17 cellular contexts compared by ENCODE assay signal in the genomic region with DNA sequence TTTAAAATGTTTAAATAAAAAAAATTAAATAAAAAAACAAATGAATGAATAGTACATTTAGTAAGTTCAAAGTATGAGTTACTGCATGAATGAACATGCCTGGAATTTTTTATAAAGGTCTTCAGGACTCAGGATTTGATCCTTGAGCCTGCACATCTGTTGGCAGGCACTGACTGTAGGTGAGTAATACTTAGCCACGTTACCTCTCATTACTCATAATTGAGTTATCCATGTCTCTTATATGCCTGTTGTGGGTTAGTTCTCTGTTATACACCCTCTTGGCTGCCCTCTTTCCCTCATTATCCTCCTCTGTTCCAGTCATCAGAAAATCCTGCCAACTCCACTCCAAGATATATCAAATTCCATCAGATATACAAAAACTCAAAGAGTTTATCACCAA.
DNase-seq lines count a peak whose midpoint lies in the region; ATAC-seq, FAIRE-seq and TF ChIP-seq lines count a peak whose summit lies in the region.
"Had no signal": no experiment of that assay in that cellular context is flagged by ENCODE, and none has a peak within 500 bp of the region (broad histone marks: within the 10 kb centered on the region; RNA-seq: fewer than 3 reads in every experiment).

No MANE protein-coding gene starts in this region.

- no peaks in the 10 kb centered on the region for H3K27me3 Mint-ChIP-seq in CD8-positive, alpha-beta T cell (ENCODE audit: low read depth)

- no peak for TF ChIP-seq CTCF in CD8-positive, alpha-beta T cell (IDR thresholded peaks at IDR 0.05)
- TF ChIP-seq CTCF in bronchial epithelial cell (IDR thresholded peaks at IDR 0.05; ENCODE audit: insufficient read depth, low read length, severe bottlenecking) (no peak), kidney epithelial cell (IDR thresholded peaks at IDR 0.05; ENCODE audit: insufficient read depth, low read length, poor library complexity, severe bottlenecking) (no peak), OCI-LY7 (conservative IDR thresholded peaks at IDR 0.05; ENCODE audit: low read length) (no peak)

- H2AFZ ChIP-seq in OCI-LY7 (ENCODE audit: low read length) = no peak overlapping the region

- no peaks in the 10 kb centered on the region for H3K27me3 ChIP-seq in CD8-positive, alpha-beta T cell (ENCODE audit: insufficient read depth, low read length)
- no peaks in the 10 kb centered on the region for H3K27me3 ChIP-seq in bronchial epithelial cell (ENCODE audit: control insufficient read depth, insufficient read depth, low read length)
- H3K27me3 ChIP-seq in kidney epithelial cell (ENCODE audit: control insufficient read depth, insufficient read depth, low read length) = no peaks in the 10 kb centered on the region
- H3K27me3 ChIP-seq: pancreas had no signal

- no peaks in the 10 kb centered on the region for H3K9me2 ChIP-seq in OCI-LY7 (ENCODE audit: insufficient read depth, low read length)

- peaks cover 41% of the 10 kb centered on the region for H3K4me1 ChIP-seq in CD8-positive, alpha-beta T cell (ENCODE audit: insufficient read depth, low read length)
- H3K4me1 ChIP-seq in OCI-LY7 (ENCODE audit: insufficient read depth, low read length, poor library complexity, severe bottlenecking) = no peaks in the 10 kb centered on the region
- H3K4me1 ChIP-seq: pancreas had no signal

- H3K4me2 ChIP-seq in OCI-LY7 (ENCODE audit: low read length) = no peak overlapping the region

- no peaks in the 10 kb centered on the region for H3K36me3 Mint-ChIP-seq in CD8-positive, alpha-beta T cell

- FAIRE-seq in bronchial epithelial cell (lab: Jason Lieb, UNC) = no peak
- FAIRE-seq: GM12878, islet of Langerhans, pancreas had no signal

- no peak for DNase-seq in CD8-positive, alpha-beta T cell
- DNase-seq in LHCN-M2 (ENCODE audit: low read depth) = peak; percentile 68
- DNase-seq in bronchial epithelial cell (ENCODE audit: low read depth) = peak; percentile 99
- peak; percentile 74 for DNase-seq in kidney epithelial cell (ENCODE audit: low read depth)
- no peak for DNase-seq in activated effector memory CD4-positive, alpha-beta T cell treated with anti-CD3 and anti-CD28 coated beads, Interleukin-2, amount 50 U/mL, for 16 hours
- no peak for DNase-seq in NCI-H2196 treated with DMSO at 0.1 percent for 48 hours (lab: John Stamatoyannopoulos, UW; ENCODE audit: unreplicated experiment)
- no peak for DNase-seq in OCI-LY7 (ENCODE audit: low spot score)
- DNase-seq: activated T-cell treated with anti-CD3 and anti-CD28 coated beads, Interleukin-2, amount 50 U/mL, for 48 hours; DMS79; MM.1S; pancreas; SIG-M5; stimulated activated CD4-positive, alpha-beta T cell treated with anti-CD3 and anti-CD28 coated beads, Interleukin-12 subunit alpha, Interleukin-12 subunit beta, amount 100 ng/mL, for 4 hours had no signal

- POLR2A ChIA-PET in CD8-positive, alpha-beta T cell (lab: Charles Lee) = no interaction called here
- POLR2A ChIA-PET in OCI-LY7 (lab: Charles Lee) = no interaction called here

- H3K4me1 Mint-ChIP-seq in CD8-positive, alpha-beta T cell (ENCODE audit: low read depth) = peaks cover 15% of the 10 kb centered on the region

- H3K9me3 ChIP-seq in CD8-positive, alpha-beta T cell (ENCODE audit: low read length) = no peaks in the 10 kb centered on the region
- H3K9me3 ChIP-seq in OCI-LY7 (ENCODE audit: low read length) = 0 out of 2 replicates have a peak, but pooled peaks cover 11% of the 10 kb centered on the region
- H3K9me3 ChIP-seq: pancreas had no signal

- no peaks in the 10 kb centered on the region for H3K36me3 ChIP-seq in CD8-positive, alpha-beta T cell (ENCODE audit: insufficient read depth, low read length)
- H3K36me3 ChIP-seq in bronchial epithelial cell (ENCODE audit: control insufficient read depth, insufficient read depth, low read length) (no peaks in the 10 kb centered on the region), kidney epithelial cell (ENCODE audit: control insufficient read depth, insufficient read depth, low read length) (no peaks in the 10 kb centered on the region), OCI-LY7 (ENCODE audit: insufficient read depth, low read length) (no peaks in the 10 kb centered on the region)
- H3K36me3 ChIP-seq: pancreas had no signal

- intact Hi-C loops in CD8-positive, alpha-beta T cell (cut with DNase I, micrococcal nuclease) = loop anchor here (5.0 to 10.0 kb wide), 2 partner anchors 155 to 498 kb away; partner anchors contain the start of gene GATB (in 1 of the 2)
- intact Hi-C loops in OCI-LY7 (cut with micrococcal nuclease; ENCODE audit: unreplicated experiment) = no loop called here

- CTCF ChIA-PET in CD8-positive, alpha-beta T cell (lab: Charles Lee) = no interaction called here
- CTCF ChIA-PET in OCI-LY7 (lab: Charles Lee; ENCODE audit: unreplicated experiment) = no interaction called here

- H4K20me1 ChIP-seq in OCI-LY7 (ENCODE audit: insufficient read depth, low read length) = no peaks in the 10 kb centered on the region

- H3K9me3 Mint-ChIP-seq in CD8-positive, alpha-beta T cell = no peaks in the 10 kb centered on the region

- ATAC-seq in CD8-positive, alpha-beta T cell = no peak
- no peak for ATAC-seq in GM21825 (IDR thresholded peaks at IDR 0.05; ENCODE audit: unreplicated experiment)
- ATAC-seq: GM12878, pancreas had no signal

- H3K4me3 Mint-ChIP-seq in CD8-positive, alpha-beta T cell = no peak overlapping the region

- H3K4me3 ChIP-seq in CD8-positive, alpha-beta T cell (ENCODE audit: low read depth, low read length) = no peak overlapping the region
- H3K4me3 ChIP-seq in bronchial epithelial cell (ENCODE audit: low read depth, low read length) (no peak overlapping the region), kidney epithelial cell (ENCODE audit: low read depth, low read length) (no peak overlapping the region), OCI-LY7 (ENCODE audit: low read depth, low read length, poor library complexity, severe bottlenecking) (no peak overlapping the region)
- H3K4me3 ChIP-seq: GM12878, pancreas had no signal

- H3K79me2 ChIP-seq in OCI-LY7 (ENCODE audit: insufficient read depth, low read depth, low read length) = no peaks in the 10 kb centered on the region

- BruUV-seq in OCI-LY7 (replicated peaks; lab: Mats Ljungman, UMichigan) = no TSS peak

- no peak overlapping the region for H3K27ac ChIP-seq in CD8-positive, alpha-beta T cell (ENCODE audit: low read depth, low read length)
- H3K27ac ChIP-seq in OCI-LY7 (ENCODE audit: low read depth, low read length, poor library complexity, severe bottlenecking) = no peak overlapping the region
- H3K27ac ChIP-seq: HL-60, pancreas had no signal

- peak overlapping the region; percentile 37 for H3K27ac Mint-ChIP-seq in CD8-positive, alpha-beta T cell

Comparison
In these comparisons a context has a peak if more than half of its experiments do, and no peak if none do; other contexts are left out.
1. DNase-seq: peak in LHCN-M2 (single experiment), bronchial epithelial cell (single experiment) and kidney epithelial cell (single experiment); none in CD8-positive, alpha-beta T cell (0 of 7), activated effector memory CD4-positive, alpha-beta T cell treated with anti-CD3 and anti-CD28 coated beads, Interleukin-2, amount 50 U/mL, for 16 hours (single experiment), NCI-H2196 treated with DMSO at 0.1 percent for 48 hours (single experiment) and OCI-LY7 (single experiment).